In genomic region chr19:43639507-43640423, GRCh38 we compare ENCODE assay signal across 8 cellular contexts. TPM values are rescaled to one million over a fixed set of nuclear protein-coding genes. Genes with fewer than 3 reads are reported as not detected.
DNase-seq lines count a peak whose midpoint lies in the region; ATAC-seq and TF ChIP-seq lines count a peak whose summit lies in the region.

Gene CADM4, minus strand, starts transcription at chr19:43639850. Its CDS starts 60 bp downstream, at chr19:43639790.

- no peak within 1 kb of the TSS for H3K27ac ChIP-seq in left lung

- H3K27me3 Mint-ChIP-seq in activated B cell treated with CpG ODN at 0.5 μM for 24 hours, result peaks cover 34% of the 10 kb centered on the region
- peaks cover 62% of the 10 kb centered on the region for H3K27me3 Mint-ChIP-seq in central memory CD8-positive, alpha-beta T cell

- H3K4me3 Mint-ChIP-seq in activated B cell treated with CpG ODN at 0.5 μM for 24 hours, result peak within 1 kb of the TSS; percentile 80
- peak within 1 kb of the TSS; percentile 78 for H3K4me3 Mint-ChIP-seq in central memory CD8-positive, alpha-beta T cell

- intact Hi-C loops in activated B cell treated with CpG ODN at 0.5 μM for 24 hours (cut with micrococcal nuclease) (loop anchor here (5.0 kb wide), 1 partner anchor 42 kb away; the partner anchor contains the start of genes IRGQ and ZNF576), left lung (cut with DNase I) (loop anchor here in 1 of 2 donors (10.0 kb wide), 1 partner anchor 85 kb away; no protein-coding TSS in a partner anchor)

- TF ChIP-seq CTCF in activated B cell treated with CpG ODN at 0.5 μM for 24 hours (IDR thresholded peaks at IDR 0.05) (no peak), left lung (IDR thresholded peaks at IDR 0.05) (no peak)

- H3K9me3 Mint-ChIP-seq in activated B cell treated with CpG ODN at 0.5 μM for 24 hours, result no peaks in the 10 kb centered on the region
- no peaks in the 10 kb centered on the region for H3K9me3 Mint-ChIP-seq in central memory CD8-positive, alpha-beta T cell

- peak within 1 kb of the TSS; percentile 27 to 40 for H3K4me3 ChIP-seq in left lung

- H3K27ac Mint-ChIP-seq in activated B cell treated with CpG ODN at 0.5 μM for 24 hours, result no peak within 1 kb of the TSS
- H3K27ac Mint-ChIP-seq in central memory CD8-positive, alpha-beta T cell (ENCODE audit: low read depth), result peak within 1 kb of the TSS; percentile 56

- no peak for DNase-seq in A172 (ENCODE audit: low spot score)
- DNase-seq in HEK293T (ENCODE audit: extremely low spot score), result peak; percentile 72
- peak; percentile 49 for DNase-seq in activated B cell treated with CpG ODN at 0.5 μM for 24 hours
- peak; percentile 26 to 28 for DNase-seq in central memory CD8-positive, alpha-beta T cell (ENCODE audit: low spot score in 2 of 2)
- DNase-seq in left lung, result peak in 1 of 2 donors; percentile 81
- DNase-seq in stimulated activated CD4-positive, alpha-beta T cell treated with anti-CD3 and anti-CD28 coated beads, Interleukin-4, amount 100 ng/mL, for 24 hours, result peak; percentile 29

- POLR2A ChIA-PET in HEK293T (lab: Yijun Ruan, JAX) (no interaction called here), activated B cell treated with CpG ODN at 0.5 μM for 24 hours (lab: Charles Lee) (no interaction called here)

- ATAC-seq in activated B cell treated with CpG ODN at 0.5 μM for 24 hours (ENCODE audit: low read depth), result peak; percentile 85
- ATAC-seq in central memory CD8-positive, alpha-beta T cell (replicated peaks; ENCODE audit: extremely low read depth, poor library complexity, severe bottlenecking), result peak; percentile 83
- peak; percentile 90 for ATAC-seq in left lung
- no peak for ATAC-seq in HG03442 (IDR thresholded peaks at IDR 0.05; ENCODE audit: unreplicated experiment)
- ATAC-seq in GM19324 (IDR thresholded peaks at IDR 0.05; ENCODE audit: low FRiP score, unreplicated experiment), result no peak

- H3K4me1 ChIP-seq in left lung, result peaks cover 7% of the 10 kb centered on the region in 2 donors

- no peaks in the 10 kb centered on the region for H3K36me3 ChIP-seq in left lung

- CTCF ChIA-PET in HEK293T (lab: Yijun Ruan, JAX), result no interaction called here
- CTCF ChIA-PET in activated B cell treated with CpG ODN at 0.5 μM for 24 hours (lab: Charles Lee), result interaction anchor here (0.7 kb wide), 1 partner anchor 170 kb away, joined by 4 read pairs; no protein-coding TSS in a partner anchor

- peaks cover 23% of the 10 kb centered on the region for H3K4me1 Mint-ChIP-seq in activated B cell treated with CpG ODN at 0.5 μM for 24 hours
- peaks cover 13% of the 10 kb centered on the region for H3K4me1 Mint-ChIP-seq in central memory CD8-positive, alpha-beta T cell

- no peaks in the 10 kb centered on the region for H3K36me3 Mint-ChIP-seq in activated B cell treated with CpG ODN at 0.5 μM for 24 hours (ENCODE audit: low read depth)
- H3K36me3 Mint-ChIP-seq in central memory CD8-positive, alpha-beta T cell (ENCODE audit: insufficient read depth), result peaks cover 6% of the 10 kb centered on the region

- no peaks in the 10 kb centered on the region for H3K9me3 ChIP-seq in left lung

- H3K27me3 ChIP-seq in left lung, result peaks cover 0 to 58% of the 10 kb centered on the region in 2 donors

TF ChIP-seq in HEK293T, 16 proteins besides CTCF, POLR2A, EP300 and RAD21:
- TF ChIP-seq L3MBTL2 (conservative IDR thresholded peaks at IDR 0.05), result peak; percentile 97
- no peak for TF ChIP-seq BHLHE40 (IDR thresholded peaks at IDR 0.05; ENCODE audit: borderline replicate concordance)
- TF ChIP-seq SP1 (IDR thresholded peaks at IDR 0.05), result no peak

RNA-seq across cellular contexts. Expression of gene CADM4, which starts in this region (rescaled TPM):
- total RNA-seq in A172 (2014; rRNA removed; shearing (Covaris generic)), result 78.5 and 139 TPM in 2 replicates
- total RNA-seq in activated B cell treated with CpG ODN at 0.5 μM for 24 hours, result 0.95 TPM in 1 of 2 replicates, not detected in the other
- total RNA-seq in left lung, result 10 to 100 TPM in 1 of 2 donors, 1 to 10 TPM in 1; 4.7 to 12.1 TPM

Comparison
In these comparisons a context has a peak if more than half of its experiments do, and no peak if none do; other contexts are left out.
1. Peak in DNase-seq and ATAC-seq in activated B cell treated with CpG ODN at 0.5 μM for 24 hours; RNA of the gene not detected or under 1 TPM.
2. ATAC-seq: peak in central memory CD8-positive, alpha-beta T cell (single experiment) and left lung (single experiment); none in HG03442 (single experiment) and GM19324 (single experiment).